15 cellular contexts compared by ENCODE assay signal in genomic region chr3:153180860-153181372, GRCh38.
"Had no signal": no experiment of that assay in that cellular context is flagged by ENCODE, and none has a peak within 500 bp of the region (broad histone marks: within the 10 kb centered on the region; RNA-seq: fewer than 3 reads in every experiment).

No MANE protein-coding gene starts in this region.

- H3K4me3 Mint-ChIP-seq: activated CD4-positive, alpha-beta T cell treated with anti-CD3 and anti-CD28 coated beads for 36 hours; activated CD8-positive, alpha-beta T cell treated with anti-CD3 and anti-CD28 coated beads, Interleukin-2, amount 10 ng/mL, durations not matched to agents 7 days and 5 days; nephron had no signal

- H3K27me3 ChIP-seq: ascending aorta, cardiac muscle cell, gastroesophageal sphincter, upper lobe of left lung had no signal

- H3K27ac ChIP-seq: ascending aorta, cardiac muscle cell, gastroesophageal sphincter, left ventricle myocardium inferior, prostate gland, upper lobe of left lung, WERI-Rb-1 had no signal

- H3K4me1 ChIP-seq: ascending aorta, gastroesophageal sphincter, left ventricle myocardium inferior, prostate gland, upper lobe of left lung had no signal

- H3K9me3 ChIP-seq: ascending aorta, gastroesophageal sphincter, prostate gland, upper lobe of left lung had no signal

- H3K27ac Mint-ChIP-seq: activated CD4-positive, alpha-beta T cell treated with anti-CD3 and anti-CD28 coated beads for 36 hours; activated CD8-positive, alpha-beta T cell treated with anti-CD3 and anti-CD28 coated beads, Interleukin-2, amount 10 ng/mL, durations not matched to agents 7 days and 5 days; nephron had no signal

- DNase-seq: activated CD4-positive, alpha-beta T cell treated with anti-CD3 and anti-CD28 coated beads for 36 hours; activated CD8-positive, alpha-beta memory T cell treated with anti-CD3 and anti-CD28 coated beads, Interleukin-2, amount 50 U/mL, for 48 hours; activated CD8-positive, alpha-beta T cell treated with anti-CD3 and anti-CD28 coated beads, Interleukin-2, amount 10 ng/mL, durations not matched to agents 7 days and 5 days; left ventricle myocardium inferior; mesendoderm; occipital lobe; stimulated activated naive CD4-positive, alpha-beta T cell treated with Interleukin-2 at 50 U/mL for 16 hours; upper lobe of left lung; WERI-Rb-1 had no signal

- H3K27me3 Mint-ChIP-seq: activated CD4-positive, alpha-beta T cell treated with anti-CD3 and anti-CD28 coated beads for 36 hours had no signal

- ATAC-seq: activated CD4-positive, alpha-beta T cell treated with anti-CD3 and anti-CD28 coated beads for 36 hours; activated CD8-positive, alpha-beta T cell treated with anti-CD3 and anti-CD28 coated beads, Interleukin-2, amount 10 ng/mL, durations not matched to agents 7 days and 5 days; gastroesophageal sphincter; sciatic nerve had no signal

- H3K4me3 ChIP-seq: ascending aorta, cardiac muscle cell, gastroesophageal sphincter, left ventricle myocardium inferior, prostate gland, upper lobe of left lung had no signal

- H3K36me3 ChIP-seq: ascending aorta, cardiac muscle cell, left ventricle myocardium inferior, prostate gland, upper lobe of left lung, WERI-Rb-1 had no signal
